ENCODE assay signal across 17 cellular contexts in the genomic region with DNA sequence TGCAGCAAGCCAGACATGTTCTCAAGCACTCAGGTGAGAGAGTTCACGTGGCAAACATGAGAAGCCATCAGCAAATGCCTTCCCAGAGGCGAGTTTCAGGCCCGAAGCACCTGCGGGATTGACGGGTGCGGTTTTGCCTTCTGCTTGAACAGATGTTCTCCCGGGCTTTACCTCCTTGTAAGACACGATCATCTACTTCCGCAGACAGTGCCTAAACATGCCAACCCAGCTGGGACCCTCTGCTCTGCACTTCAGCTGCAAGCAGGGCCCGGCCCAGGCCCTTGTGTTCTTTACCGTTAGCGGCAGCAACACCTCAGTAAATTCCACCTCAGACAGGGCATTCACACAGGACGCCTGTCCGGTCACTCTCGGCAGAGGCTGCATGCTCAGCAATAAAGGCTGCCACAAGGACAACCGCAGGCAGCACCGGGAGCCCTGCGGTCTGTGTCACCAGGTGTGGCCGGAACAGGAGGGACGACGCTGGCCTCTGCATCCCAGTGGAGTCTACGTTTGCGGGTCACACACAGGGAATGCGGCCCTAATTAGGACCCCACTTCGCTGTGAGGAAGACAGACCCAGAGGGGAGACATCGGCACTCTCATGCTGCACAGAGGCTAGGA.
"Had no signal": no experiment of that assay in that cellular context is flagged by ENCODE, and none has a peak within 500 bp of the region (broad histone marks: within the 10 kb centered on the region; RNA-seq: fewer than 3 reads in every experiment).

No MANE protein-coding gene starts in this region.

- H3K9me3 ChIP-seq: body of pancreas, left ventricle myocardium inferior, ovary, right atrium auricular region, transverse colon had no signal

- H3K4me3 Mint-ChIP-seq: activated naive CD4-positive, alpha-beta T cell treated with anti-CD3 and anti-CD28 coated beads, Interleukin-2, amount 50 U/mL, for 24 hours; activated T-cell treated with anti-CD3 and anti-CD28 coated beads, Interleukin-2, amount 50 U/mL, for 24 hours; dendritic cell treated with granulocyte-macrophage colony-stimulating factor and Interleukin-4, amounts not matched to agents 40 ng/mL and 50 ng/mL, for 4 days; neural crest cell; stimulated activated naive B cell treated with anti-CD40 and anti-IgM and Interleukin-4, amounts not matched to agents 10 μg/mL and 1 μg/mL and 100 μg/mL, for 72 hours had no signal

- DNase-seq: activated CD4-positive, alpha-beta T cell treated with anti-CD3 and anti-CD28 coated beads for 48 hours; activated effector memory CD4-positive, alpha-beta T cell treated with Interleukin-2 at 50 U/mL for 16 hours; activated T-cell treated with anti-CD3 and anti-CD28 coated beads, Interleukin-2, amount 50 U/mL, for 24 hours; body of pancreas; erythroblast; left ventricle myocardium inferior; mesendoderm; ovary; stimulated activated CD4-positive, alpha-beta T cell treated with anti-CD3 and anti-CD28 coated beads, Interleukin-2, amount 100 ng/mL, for 24 hours; stimulated activated naive B cell treated with anti-CD40 and anti-IgM and Interleukin-4, amounts not matched to agents 10 μg/mL and 1 μg/mL and 100 μg/mL, for 72 hours; substantia nigra; transverse colon had no signal

- H3K27ac ChIP-seq: body of pancreas, left ventricle myocardium inferior, ovary, right atrium auricular region, VCaP had no signal

- H3K4me1 ChIP-seq: body of pancreas, left ventricle myocardium inferior had no signal

- H3K27ac Mint-ChIP-seq: activated naive CD4-positive, alpha-beta T cell treated with anti-CD3 and anti-CD28 coated beads, Interleukin-2, amount 50 U/mL, for 24 hours; activated T-cell treated with anti-CD3 and anti-CD28 coated beads, Interleukin-2, amount 50 U/mL, for 24 hours; dendritic cell treated with granulocyte-macrophage colony-stimulating factor and Interleukin-4, amounts not matched to agents 40 ng/mL and 50 ng/mL, for 4 days; stimulated activated naive B cell treated with anti-CD40 and anti-IgM and Interleukin-4, amounts not matched to agents 10 μg/mL and 1 μg/mL and 100 μg/mL, for 72 hours had no signal

- H3K9me3 Mint-ChIP-seq: activated naive CD4-positive, alpha-beta T cell treated with anti-CD3 and anti-CD28 coated beads, Interleukin-2, amount 50 U/mL, for 24 hours; activated T-cell treated with anti-CD3 and anti-CD28 coated beads, Interleukin-2, amount 50 U/mL, for 24 hours; dendritic cell treated with granulocyte-macrophage colony-stimulating factor and Interleukin-4, amounts not matched to agents 40 ng/mL and 50 ng/mL, for 4 days; neural crest cell; stimulated activated naive B cell treated with anti-CD40 and anti-IgM and Interleukin-4, amounts not matched to agents 10 μg/mL and 1 μg/mL and 100 μg/mL, for 72 hours had no signal

- H3K4me1 Mint-ChIP-seq: activated naive CD4-positive, alpha-beta T cell treated with anti-CD3 and anti-CD28 coated beads, Interleukin-2, amount 50 U/mL, for 24 hours; stimulated activated naive B cell treated with anti-CD40 and anti-IgM and Interleukin-4, amounts not matched to agents 10 μg/mL and 1 μg/mL and 100 μg/mL, for 72 hours had no signal

- H3K27me3 Mint-ChIP-seq: activated T-cell treated with anti-CD3 and anti-CD28 coated beads, Interleukin-2, amount 50 U/mL, for 24 hours had no signal

- H3K27me3 ChIP-seq: body of pancreas, ovary, right atrium auricular region, transverse colon had no signal

- H3K4me3 ChIP-seq: body of pancreas, left ventricle myocardium inferior, ovary, right atrium auricular region, transverse colon had no signal

- H3K36me3 ChIP-seq: left ventricle myocardium inferior, ovary, right atrium auricular region, transverse colon had no signal

- ATAC-seq: body of pancreas; stimulated activated naive B cell treated with anti-CD40 and anti-IgM and Interleukin-4, amounts not matched to agents 10 μg/mL and 1 μg/mL and 100 μg/mL, for 72 hours had no signal

- H3K36me3 Mint-ChIP-seq: activated naive CD4-positive, alpha-beta T cell treated with anti-CD3 and anti-CD28 coated beads, Interleukin-2, amount 50 U/mL, for 24 hours; stimulated activated naive B cell treated with anti-CD40 and anti-IgM and Interleukin-4, amounts not matched to agents 10 μg/mL and 1 μg/mL and 100 μg/mL, for 72 hours had no signal
